In genomic region chr1:245585252-245585959, GRCh38 we compare ENCODE assay signal across 13 cellular contexts.
DNase-seq lines count a peak whose midpoint lies in the region; ATAC-seq and TF ChIP-seq lines count a peak whose summit lies in the region.
"Had no signal": no experiment of that assay in that cellular context is flagged by ENCODE, and none has a peak within 500 bp of the region (broad histone marks: within the 10 kb centered on the region; RNA-seq: fewer than 3 reads in every experiment).

No MANE protein-coding gene starts in this region.

- no peaks in the 10 kb centered on the region for H3K9me3 Mint-ChIP-seq in WTC11
- H3K9me3 Mint-ChIP-seq: activated B cell treated with CpG ODN at 0.5 μM for 24 hours had no signal

- H3K9me3 ChIP-seq in lower lobe of right lung, result no peaks in the 10 kb centered on the region

- H3K4me1 ChIP-seq in lower lobe of right lung, result no peaks in the 10 kb centered on the region

- H3K4me3 Mint-ChIP-seq in WTC11, result no peak overlapping the region
- H3K4me3 Mint-ChIP-seq: activated B cell treated with CpG ODN at 0.5 μM for 24 hours had no signal

- H3K4me3 ChIP-seq in retinal pigment epithelial cell (ENCODE audit: low read length), result no peak overlapping the region
- no peak overlapping the region for H3K4me3 ChIP-seq in lower lobe of right lung

- POLR2A ChIA-PET in WTC11 (lab: Charles Lee), result no interaction called here

- H3K4me1 Mint-ChIP-seq in WTC11, result peaks cover 6% of the 10 kb centered on the region; the same call in 1 of the 2 replicates
- H3K4me1 Mint-ChIP-seq: activated B cell treated with CpG ODN at 0.5 μM for 24 hours had no signal

- 0 out of 2 replicates have a peak overlapping the region, but pooled peaks have one; percentile 8 for H3K27ac Mint-ChIP-seq in WTC11
- H3K27ac Mint-ChIP-seq: activated B cell treated with CpG ODN at 0.5 μM for 24 hours had no signal

- no peaks in the 10 kb centered on the region for H3K36me3 ChIP-seq in lower lobe of right lung

- H3K27ac ChIP-seq in lower lobe of right lung, result no peak overlapping the region

- CTCF ChIA-PET in WTC11 (lab: Charles Lee), result no interaction called here

- ATAC-seq in WTC11 (no peak), lower lobe of right lung (no peak)
- ATAC-seq in stimulated activated naive CD8-positive, alpha-beta T cell treated with anti-CD3 and anti-CD28 coated beads, Interleukin-15, Interleukin-2, amounts not matched to agents 100 U/mL and 50 U/mL, for 24 hours, result no peak
- ATAC-seq: Panc1 had no signal

- H3K27me3 Mint-ChIP-seq in WTC11 (ENCODE audit: low read depth), result no peaks in the 10 kb centered on the region

- H3K27me3 ChIP-seq in lower lobe of right lung (ENCODE audit: low read depth), result no peaks in the 10 kb centered on the region

- TF ChIP-seq CTCF in WTC11 (IDR thresholded peaks at IDR 0.05) (no peak), retinal pigment epithelial cell (conservative IDR thresholded peaks at IDR 0.05; ENCODE audit: low read depth, low read length) (no peak), lower lobe of right lung (IDR thresholded peaks at IDR 0.05) (no peak)

- intact Hi-C loops in lower lobe of right lung (cut with DNase I), result no loop called here

- H3K36me3 Mint-ChIP-seq in WTC11, result no peaks in the 10 kb centered on the region

- peak; percentile 96 for DNase-seq in H4 (ENCODE audit: low spot score)
- no peak for DNase-seq in WTC11 (ENCODE audit: low spot score)
- peak; percentile 71 for DNase-seq in foreskin melanocyte
- peak; percentile 39 for DNase-seq in retinal pigment epithelial cell (ENCODE audit: low read depth)
- DNase-seq in inferior parietal cortex (ENCODE audit: extremely low spot score), result no peak
- no peak for DNase-seq in lower lobe of right lung
- no peak for DNase-seq in COR-L47 (lab: John Stamatoyannopoulos, UW)
- DNase-seq in stimulated activated naive CD8-positive, alpha-beta T cell treated with anti-CD3 and anti-CD28 coated beads, Interleukin-15, Interleukin-2, amounts not matched to agents 100 U/mL and 50 U/mL, for 24 hours, result no peak
- DNase-seq: activated B cell treated with CpG ODN at 0.5 μM for 24 hours; activated T-cell treated with anti-CD3 and anti-CD28 coated beads, Interleukin-2, amount 50 U/mL, for 48 hours; DMS53; NCI-H187 had no signal

TF ChIP-seq in WTC11, 78 proteins besides CTCF, POLR2A, EP300 and RAD21:
- TF ChIP-seq FOXP4 (CRISPR knock-in tag; IDR thresholded peaks at IDR 0.05) (no peak), EMX1 (CRISPR knock-in tag; IDR thresholded peaks at IDR 0.05) (no peak), MXD4 (CRISPR knock-in tag; IDR thresholded peaks at IDR 0.05; ENCODE audit: borderline replicate concordance) (no peak)

Comparison
In these comparisons a context has a peak if more than half of its experiments do, and no peak if none do; other contexts are left out.
1. DNase-seq: peak in H4 (single experiment), foreskin melanocyte (single experiment) and retinal pigment epithelial cell (single experiment); none in WTC11 (single experiment), inferior parietal cortex (single experiment), lower lobe of right lung (single experiment), COR-L47 (single experiment) and stimulated activated naive CD8-positive, alpha-beta T cell treated with anti-CD3 and anti-CD28 coated beads, Interleukin-15, Interleukin-2, amounts not matched to agents 100 U/mL and 50 U/mL, for 24 hours (single experiment).